ENCODE assay signal across 36 cellular contexts in genomic region chr2:120415060-120415459, GRCh38.
"Had no signal": no experiment of that assay in that cellular context is flagged by ENCODE, and none has a peak within 500 bp of the region (broad histone marks: within the 10 kb centered on the region; RNA-seq: fewer than 3 reads in every experiment).

No MANE protein-coding gene starts in this region.

- H3K27ac ChIP-seq: KMS-11 had no signal

- H3K4me2 ChIP-seq: KMS-11 had no signal

- DNase-seq: Karpas-422, Kasumi-1, MG63, MM.1S, MV-4-11, NCI-H1048, NCI-H1092, NCI-H1092 treated with DMSO at 0.1 percent for 48 hours, NCI-H1105, NCI-H1105 treated with DMSO at 0.1 percent for 48 hours, NCI-H1417, NCI-H1417 treated with DMSO at 0.1 percent for 48 hours, NCI-H1436, NCI-H1436 treated with DMSO at 0.1 percent for 48 hours, NCI-H146, NCI-H1694, NCI-H1694 treated with DMSO at 0.1 percent for 48 hours, NCI-H187, NCI-H187 treated with DMSO at 0.1 percent for 48 hours, NCI-H1930, NCI-H2029, NCI-H2029 treated with DMSO at 0.1 percent for 48 hours, NCI-H2081, NCI-H2081 treated with DMSO at 0.1 percent for 48 hours, NCI-H2107, NCI-H2171, NCI-H2171 treated with DMSO at 0.1 percent for 48 hours, NCI-H2227 treated with DMSO at 0.1 percent for 48 hours, NCI-H226, NCI-H345, NCI-H446, NCI-H446 treated with DMSO at 0.1 percent for 48 hours, NCI-H510A, NCI-H510A treated with DMSO at 0.1 percent for 48 hours, NCI-H524 had no signal

- H3K36me3 ChIP-seq: MG63 had no signal

- H3K4me3 ChIP-seq: MG63 had no signal

- H3K9ac ChIP-seq: KMS-11 had no signal
